8 cellular contexts compared by ENCODE assay signal in genomic region chr16:89382555-89382954, GRCh38.
A peak's percentile ranks its signal among the peaks of the same experiment; 100 is the strongest.
DNase-seq lines count a peak whose midpoint lies in the region; ATAC-seq and TF ChIP-seq lines count a peak whose summit lies in the region.
"Not testable (repeated sequence)": the region's sequence is repeated elsewhere in the genome, so short reads cannot be mapped to it uniquely, and the experiment has no call there.

No MANE protein-coding gene starts in this region.

- peaks cover 0 to 31% (median 20%) of the 10 kb centered on the region in 11 experiments; a peak in 16 of 22 replicates for H3K36me3 ChIP-seq in BLaER1 treated with 17β-estradiol and CSF1 and Interleukin-3, amounts not matched to agents 10 nM and 100 nM
- H3K36me3 ChIP-seq in KOPT-K1 (ENCODE audit: insufficient read depth, low read length); brain microvascular endothelial cell (replicated peaks); mucosa of rectum (ENCODE audit: control insufficient read depth in 2 of 2, insufficient read depth in 2 of 2, low read length in 2 of 2); psoas muscle (ENCODE audit: insufficient read depth in 1 of 2, low read depth in 1 of 2): not testable (repeated sequence)

- in situ Hi-C loops in brain microvascular endothelial cell (cut with HindIII; ENCODE audit: low pct_ligation_motif_present, low sequenced_read_pairs), result not testable (repeated sequence)

- H3K4me3 ChIP-seq in BLaER1 treated with 17β-estradiol and CSF1 and Interleukin-3, amounts not matched to agents 10 nM and 100 nM; brain microvascular endothelial cell (ENCODE audit: low read depth, low read length); mucosa of rectum (ENCODE audit: low read length in 2 of 2); psoas muscle: not testable (repeated sequence)

- H3K27ac Mint-ChIP-seq in activated T-helper 2 cell treated with anti-CD3 and anti-CD28 coated beads, Interferon-gamma antibody, Interleukin-2, Interleukin-4, amounts not matched to agents 10 μg/mL and 5 μg/mL and 100 μg/mL, durations not matched to agents 14 hours and 24 hours and 36 hours, result peak overlapping the region; percentile 86

- intact Hi-C loops in activated T-helper 2 cell treated with anti-CD3 and anti-CD28 coated beads, Interferon-gamma antibody, Interleukin-2, Interleukin-4, amounts not matched to agents 10 μg/mL and 5 μg/mL and 100 μg/mL, durations not matched to agents 14 hours and 24 hours and 36 hours (cut with micrococcal nuclease); psoas muscle (cut with DNase I): not testable (repeated sequence)

- ATAC-seq in activated CD4-positive, CD25-positive, alpha-beta regulatory T cell treated with anti-CD3 and anti-CD28 coated beads, Interleukin-2, amount 50 U/mL, for 24 hours, result peak; percentile 39 to 41
- ATAC-seq in foreskin keratinocyte, psoas muscle: not testable (repeated sequence)

- not testable (repeated sequence) for H3K27me3 ChIP-seq in BLaER1 treated with 17β-estradiol and CSF1 and Interleukin-3, amounts not matched to agents 10 nM and 100 nM; brain microvascular endothelial cell (replicated peaks); foreskin keratinocyte; mucosa of rectum (ENCODE audit: control insufficient read depth in 2 of 2, insufficient read depth in 2 of 2, low read length in 2 of 2); psoas muscle (ENCODE audit: insufficient read depth in 3 of 3, low read length in 2 of 3)

- H3K9me3 Mint-ChIP-seq in activated T-helper 2 cell treated with anti-CD3 and anti-CD28 coated beads, Interferon-gamma antibody, Interleukin-2, Interleukin-4, amounts not matched to agents 10 μg/mL and 5 μg/mL and 100 μg/mL, durations not matched to agents 14 hours and 24 hours and 36 hours, result not testable (repeated sequence)

- H4K20me1 ChIP-seq in BLaER1 treated with 17β-estradiol and CSF1 and Interleukin-3, amounts not matched to agents 10 nM and 100 nM, result peaks cover 100% of the 10 kb centered on the region in 11 experiments

- not testable (repeated sequence) for DNase-seq in activated T-helper 2 cell treated with anti-CD3 and anti-CD28 coated beads, Interferon-gamma antibody, Interleukin-2, Interleukin-4, amounts not matched to agents 10 μg/mL and 5 μg/mL and 100 μg/mL, durations not matched to agents 14 hours and 24 hours and 36 hours (ENCODE audit: low spot score); brain microvascular endothelial cell; foreskin keratinocyte; psoas muscle

- H3K9ac ChIP-seq in BLaER1 treated with 17β-estradiol and CSF1 and Interleukin-3, amounts not matched to agents 10 nM and 100 nM, result peak overlapping the region in 3 of 11 experiments; percentile 4 to 39 (median 29); a peak in 1 of 22 replicates
- H3K9ac ChIP-seq in mucosa of rectum (ENCODE audit: low read depth in 1 of 2, low read length in 2 of 2), result peak overlapping the region in 1 of 2 donors; percentile 36

- H3K36me3 Mint-ChIP-seq in activated T-helper 2 cell treated with anti-CD3 and anti-CD28 coated beads, Interferon-gamma antibody, Interleukin-2, Interleukin-4, amounts not matched to agents 10 μg/mL and 5 μg/mL and 100 μg/mL, durations not matched to agents 14 hours and 24 hours and 36 hours (ENCODE audit: low read depth), result not testable (repeated sequence)

- peaks cover 58% of the 10 kb centered on the region for H3K4me1 Mint-ChIP-seq in activated T-helper 2 cell treated with anti-CD3 and anti-CD28 coated beads, Interferon-gamma antibody, Interleukin-2, Interleukin-4, amounts not matched to agents 10 μg/mL and 5 μg/mL and 100 μg/mL, durations not matched to agents 14 hours and 24 hours and 36 hours (ENCODE audit: low read depth)

- not testable (repeated sequence) for TF ChIP-seq CTCF in brain microvascular endothelial cell (IDR thresholded peaks at IDR 0.05; ENCODE audit: low read depth, low read length, missing control alignments); foreskin keratinocyte (conservative IDR thresholded peaks at IDR 0.05); psoas muscle (IDR thresholded peaks at IDR 0.05)

- H3K27ac ChIP-seq in BLaER1 treated with 17β-estradiol and CSF1 and Interleukin-3, amounts not matched to agents 10 nM and 100 nM, result peak overlapping the region in 2 of 11 experiments; percentile 2 to 26; a peak in 3 of 22 replicates
- peak overlapping the region; percentile 21 for H3K27ac ChIP-seq in KOPT-K1 (ENCODE audit: low read depth, low read length, poor library complexity, severe bottlenecking)
- H3K27ac ChIP-seq in brain microvascular endothelial cell, result peak overlapping the region; percentile 31
- H3K27ac ChIP-seq in foreskin keratinocyte, result peak overlapping the region; percentile 10
- peak overlapping the region; percentile 53 to 56 for H3K27ac ChIP-seq in mucosa of rectum (ENCODE audit: low read depth in 2 of 2, low read length in 2 of 2)
- peak overlapping the region; percentile 63 for H3K27ac ChIP-seq in psoas muscle

- peak overlapping the region; percentile 70 to 86 (median 76) for H3K4me2 ChIP-seq in BLaER1 treated with 17β-estradiol and CSF1 and Interleukin-3, amounts not matched to agents 10 nM and 100 nM

- H3K4me3 Mint-ChIP-seq in activated T-helper 2 cell treated with anti-CD3 and anti-CD28 coated beads, Interferon-gamma antibody, Interleukin-2, Interleukin-4, amounts not matched to agents 10 μg/mL and 5 μg/mL and 100 μg/mL, durations not matched to agents 14 hours and 24 hours and 36 hours (ENCODE audit: low read depth), result not testable (repeated sequence)

- not testable (repeated sequence) for H3K27me3 Mint-ChIP-seq in activated T-helper 2 cell treated with anti-CD3 and anti-CD28 coated beads, Interferon-gamma antibody, Interleukin-2, Interleukin-4, amounts not matched to agents 10 μg/mL and 5 μg/mL and 100 μg/mL, durations not matched to agents 14 hours and 24 hours and 36 hours (ENCODE audit: low read depth)

- WGBS in psoas muscle, 3 donors, result 78 to 89% (median 86%) methylated on average over 5 of the region's 5 CpGs

- peaks cover 79 to 100% (median 88%) of the 10 kb centered on the region in 10 experiments for H3K4me1 ChIP-seq in BLaER1 treated with 17β-estradiol and CSF1 and Interleukin-3, amounts not matched to agents 10 nM and 100 nM
- peaks cover 37% of the 10 kb centered on the region for H3K4me1 ChIP-seq in foreskin keratinocyte
- H3K4me1 ChIP-seq in mucosa of rectum (ENCODE audit: control insufficient read depth in 2 of 2, insufficient read depth in 2 of 2, low read length in 2 of 2), result peaks cover 19 to 21% of the 10 kb centered on the region in 2 donors
- peaks cover 68% of the 10 kb centered on the region for H3K4me1 ChIP-seq in psoas muscle

- not testable (repeated sequence) for H3K9me3 ChIP-seq in BLaER1 treated with 17β-estradiol and CSF1 and Interleukin-3, amounts not matched to agents 10 nM and 100 nM (replicated peaks in 1 of 11); KOPT-K1 (ENCODE audit: insufficient read depth, low read length, poor library complexity, severe bottlenecking); mucosa of rectum (ENCODE audit: control insufficient read depth in 2 of 2, low read length in 2 of 2); psoas muscle
